ENCODE assay signal across 8 cellular contexts in the genomic region with DNA sequence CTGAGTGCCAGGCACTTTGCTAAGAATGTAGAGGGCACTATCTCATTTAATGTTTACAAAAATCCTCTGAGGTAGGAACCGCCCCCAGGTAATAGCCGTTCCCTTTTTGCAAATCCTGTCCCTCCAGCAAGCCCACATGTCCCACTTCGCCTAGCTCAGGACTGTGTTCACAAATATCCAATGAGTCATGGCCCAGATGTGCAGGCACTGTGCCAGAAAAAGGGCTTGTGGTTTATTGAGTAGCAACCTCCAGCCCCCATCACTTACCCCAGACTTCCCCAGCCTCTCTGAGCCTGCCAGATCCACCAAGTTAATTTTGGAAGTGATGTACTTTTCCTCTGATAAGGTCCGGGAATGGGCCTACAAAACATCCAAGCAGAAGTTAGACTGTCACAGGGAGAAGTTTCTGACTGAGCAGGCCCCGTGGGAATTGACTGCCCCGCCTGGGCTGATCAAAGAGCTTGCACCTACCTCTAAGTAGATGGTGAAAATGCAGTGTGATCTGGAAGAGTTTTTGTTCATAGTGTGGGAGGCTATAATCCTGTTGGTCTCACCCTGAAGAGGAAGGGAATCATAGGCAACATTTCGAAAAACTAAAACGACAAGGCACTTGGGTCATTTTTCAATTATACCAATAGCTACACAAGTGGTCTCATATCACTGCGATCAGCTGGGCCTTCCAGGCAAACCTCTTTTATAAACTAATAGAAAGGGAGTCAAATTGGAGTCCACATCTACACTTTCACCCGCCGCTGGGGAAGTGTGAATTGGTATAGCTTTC. TPM values are rescaled to one million over a fixed set of nuclear protein-coding genes. Genes with fewer than 3 reads are reported as not detected.
DNase-seq lines count a peak whose midpoint lies in the region; ATAC-seq, FAIRE-seq and TF ChIP-seq lines count a peak whose summit lies in the region.

No MANE protein-coding gene starts in this region.

- H3K4me2 ChIP-seq in PC-9 = no peak overlapping the region

- H2AFZ ChIP-seq in PC-9 = no peak overlapping the region

- no peak for FAIRE-seq in D721Med (lab: Jason Lieb, UNC)

- intact Hi-C loops in PC-9 (cut with micrococcal nuclease; ENCODE audit: unreplicated experiment) = no loop called here

- H3K4me3 ChIP-seq in PC-9 (no peak overlapping the region), astrocyte of the cerebellum (ENCODE audit: low read depth, low read length) (no peak overlapping the region)

- no peaks in the 10 kb centered on the region for H3K79me2 ChIP-seq in PC-9 (ENCODE audit: low read depth)

- POLR2A ChIA-PET in PC-9 (lab: Charles Lee; ENCODE audit: unreplicated experiment) = interaction anchor here (0.5 kb wide), 1 partner anchor 248 kb away, joined by 4 read pairs; no protein-coding TSS in a partner anchor

- in situ Hi-C loops in astrocyte of the cerebellum (cut with HindIII; ENCODE audit: low sequenced_read_pairs) = no loop called here

- no peaks in the 10 kb centered on the region for H3K27me3 ChIP-seq in PC-9 (ENCODE audit: insufficient read depth, low read depth)

- H3K27ac ChIP-seq in PC-9 = no peak overlapping the region

- peaks cover 11% of the 10 kb centered on the region; the same call in 1 of the 2 replicates for H3F3A ChIP-seq in PC-9 (ENCODE audit: insufficient read depth, low read depth)

- peak; percentile 57 for DNase-seq in Ammon's horn (ENCODE audit: low spot score)
- peak; percentile 80 for DNase-seq in H4 (ENCODE audit: low spot score)
- peak; percentile 52 to 80 for DNase-seq in PC-9
- DNase-seq in astrocyte of the cerebellum (ENCODE audit: low read depth) = peak; percentile 90
- peak; percentile 24 for DNase-seq in left kidney (ENCODE audit: low read depth, low spot score)
- peak; percentile 39 for DNase-seq in stimulated activated CD8-positive, alpha-beta memory T cell treated with anti-CD3 and anti-CD28 coated beads, Interleukin-15, amount 100 ng/mL, for 1 hour (ENCODE audit: low read depth)
- no peak for DNase-seq in D721Med (ENCODE audit: insufficient read length, low spot score)

- TF ChIP-seq CTCF in PC-9 (conservative IDR thresholded peaks at IDR 0.05) = no peak
- no peak for TF ChIP-seq CTCF in astrocyte of the cerebellum (IDR thresholded peaks at IDR 0.05; ENCODE audit: low read depth, low read length, missing control alignments)
- TF ChIP-seq CTCF in D721Med (IDR thresholded peaks at IDR 0.05; ENCODE audit: insufficient read depth, missing control alignments) = no peak

- H3K9me3 ChIP-seq in PC-9 (ENCODE audit: insufficient read depth, low read depth) = no peaks in the 10 kb centered on the region

- no peaks in the 10 kb centered on the region for H4K20me1 ChIP-seq in PC-9 (ENCODE audit: insufficient read depth)

- no peaks in the 10 kb centered on the region for H3K9me2 ChIP-seq in PC-9 (ENCODE audit: insufficient read depth)

- no peak for ATAC-seq in HG02885 (IDR thresholded peaks at IDR 0.05; ENCODE audit: poor library complexity, unreplicated experiment)

- H3K36me3 ChIP-seq in PC-9 (ENCODE audit: low read depth) = no peaks in the 10 kb centered on the region

- no peaks in the 10 kb centered on the region for H3K4me1 ChIP-seq in PC-9 (replicated peaks; ENCODE audit: insufficient read depth)

- CTCF ChIA-PET in PC-9 (lab: Charles Lee) = interaction anchor here (0.6 kb wide), 1 partner anchor 101 kb away, joined by 3 read pairs; no protein-coding TSS in a partner anchor

- no TSS peak for BruUV-seq in PC-9 (replicated peaks; lab: Mats Ljungman, UMichigan)

RNA-seq across cellular contexts. Expression of a gene that starts 15.7 kb away (rescaled TPM):
- 5.3 and 13.3 TPM in 2 replicates for total RNA-seq in H4 (2014; rRNA removed; shearing (Covaris generic))
- 18.4 and 21.4 TPM in 2 replicates for total RNA-seq in PC-9 (2021)

RNA-seq across cellular contexts. Expression of a gene that starts 15.8 kb away (rescaled TPM):
- 11.7 and 17.5 TPM in 2 replicates for total RNA-seq in H4 (2014; rRNA removed; shearing (Covaris generic))
- 16.0 and 21.9 TPM in 2 replicates for total RNA-seq in PC-9 (2021)
